Comparison of ENCODE assay signal across 20 cellular contexts in the genomic region with DNA sequence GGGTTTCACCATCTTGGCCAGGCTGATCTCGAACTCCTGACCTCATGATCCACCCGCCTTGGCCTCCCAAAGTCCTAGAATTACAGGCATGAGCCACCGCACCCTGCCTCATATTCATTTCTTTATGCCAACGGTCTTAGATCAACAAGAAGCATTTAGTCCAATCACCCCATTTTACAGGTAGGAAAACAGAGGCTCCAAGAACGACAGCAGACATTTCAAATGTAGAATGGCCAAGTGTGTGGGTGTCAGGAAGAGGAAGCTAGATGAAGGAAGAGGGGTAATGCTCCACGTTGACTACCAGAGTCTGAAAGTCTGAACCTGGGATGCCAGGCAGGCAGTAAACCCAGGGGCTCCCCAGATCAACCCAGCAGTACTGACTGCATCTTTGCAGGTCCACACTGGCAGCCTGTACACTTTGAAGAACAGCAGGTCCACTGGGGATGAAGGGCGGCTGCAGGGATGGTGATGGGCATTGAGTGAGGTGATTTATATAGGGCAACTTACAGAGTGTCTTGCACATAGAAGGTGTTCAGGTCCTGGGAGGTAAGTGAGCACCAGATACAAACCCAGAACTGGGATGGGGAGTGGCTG.
DNase-seq lines count a peak whose midpoint lies in the region; ATAC-seq and TF ChIP-seq lines count a peak whose summit lies in the region.
"Had no signal": no experiment of that assay in that cellular context is flagged by ENCODE, and none has a peak within 500 bp of the region (broad histone marks: within the 10 kb centered on the region; RNA-seq: fewer than 3 reads in every experiment).

No MANE protein-coding gene starts in this region.

- H3K27ac ChIP-seq in RWPE2 (ENCODE audit: poor library complexity, severe bottlenecking) (peak overlapping the region; percentile 95), esophagus squamous epithelium (peak overlapping the region; percentile 71 to 93 (median 86)), skin epidermis (peak overlapping the region in 14 of 21 experiments; percentile 39 to 89 (median 75))
- H3K27ac ChIP-seq: C4-2B had no signal

- ATAC-seq in RWPE2 (ENCODE audit: low read depth): no peak

- peaks cover 16% of the 10 kb centered on the region for H3K4me1 Mint-ChIP-seq in CD14-positive monocyte

- H3K9me3 ChIP-seq in RWPE2 (ENCODE audit: severe bottlenecking) (no peaks in the 10 kb centered on the region), esophagus squamous epithelium (no peaks in the 10 kb centered on the region)
- H3K9me3 ChIP-seq: Caco-2, Peyer's patch had no signal

- peak overlapping the region in 6 of 7 donors; percentile 31 to 74 (median 52) for H3K27ac Mint-ChIP-seq in CD14-positive monocyte

- no peaks in the 10 kb centered on the region for H3K27me3 ChIP-seq in RWPE2 (ENCODE audit: insufficient read depth, poor library complexity, severe bottlenecking)
- H3K27me3 ChIP-seq in esophagus squamous epithelium: no peaks in the 10 kb centered on the region
- H3K27me3 ChIP-seq: Peyer's patch had no signal

- H3K36me3 ChIP-seq in RWPE2 (ENCODE audit: low read depth): no peaks in the 10 kb centered on the region
- H3K36me3 ChIP-seq in esophagus squamous epithelium: no peaks in the 10 kb centered on the region
- H3K36me3 ChIP-seq: Peyer's patch had no signal

- TF ChIP-seq CTCF in CD14-positive monocyte (IDR thresholded peaks at IDR 0.05) (no peak), RWPE2 (IDR thresholded peaks at IDR 0.05; ENCODE audit: poor library complexity, severe bottlenecking) (no peak), esophagus squamous epithelium (IDR thresholded peaks at IDR 0.05) (no peak)

- H3K27me3 Mint-ChIP-seq in CD14-positive monocyte (ENCODE audit: low read depth in 3 of 3): peaks cover 0 to 4% (median 4%) of the 10 kb centered on the region in 3 donors

- peaks cover 74% of the 10 kb centered on the region for H3K4me1 ChIP-seq in RWPE2 (ENCODE audit: insufficient read depth, poor library complexity, severe bottlenecking)
- H3K4me1 ChIP-seq in esophagus squamous epithelium: peaks cover 56 to 80% (median 57%) of the 10 kb centered on the region in 3 donors

- H3K4me3 ChIP-seq in RWPE2 (ENCODE audit: severe bottlenecking): no peak overlapping the region
- no peak overlapping the region for H3K4me3 ChIP-seq in esophagus squamous epithelium
- no peak overlapping the region for H3K4me3 ChIP-seq in skin epidermis
- H3K4me3 ChIP-seq: Peyer's patch had no signal

- no peak for TF ChIP-seq POLR2A in esophagus squamous epithelium (IDR thresholded peaks at IDR 0.05)

- H3K36me3 Mint-ChIP-seq in CD14-positive monocyte: no peaks in the 10 kb centered on the region

- DNase-seq in CD14-positive monocyte (ENCODE audit: low spot score): no peak
- DNase-seq in RWPE2 (ENCODE audit: low spot score): no peak
- no peak for DNase-seq in esophagus squamous epithelium (lab: John Stamatoyannopoulos, UW)
- no peak for DNase-seq in stimulated activated naive CD4-positive, alpha-beta T cell (lab: John Stamatoyannopoulos, UW)
- no peak for DNase-seq in SW 1271 (lab: John Stamatoyannopoulos, UW)
- no peak for DNase-seq in NCI-H1048 (lab: John Stamatoyannopoulos, UW)
- no peak for DNase-seq in MV-4-11 (lab: John Stamatoyannopoulos, UW)
- DNase-seq: Caco-2, EL, Karpas-422, MM.1S, NCI-H1105 treated with DMSO at 0.1 percent for 48 hours, NCI-H1694 treated with DMSO at 0.1 percent for 48 hours, NCI-H2107, NCI-H2227 treated with DMSO at 0.1 percent for 48 hours, NCI-H524 treated with DMSO at 0.1 percent for 48 hours, Peyer's patch, SHP77 had no signal

- H3K4me3 Mint-ChIP-seq in CD14-positive monocyte: no peak overlapping the region

- WGBS in esophagus squamous epithelium, 2 donors: 46 to 69% methylated on average over 3 to 7 of the region's 7 CpGs

- H3K9me3 Mint-ChIP-seq in CD14-positive monocyte: no peaks in the 10 kb centered on the region

- intact Hi-C loops in CD14-positive monocyte (cut with micrococcal nuclease): no loop called here
- intact Hi-C loops in esophagus squamous epithelium (cut with DNase I): no loop called here
